In genomic region chr14:22691171-22691570, GRCh38 we compare ENCODE assay signal across 18 cellular contexts. TPM values are rescaled to one million over a fixed set of nuclear protein-coding genes. Genes with fewer than 3 reads are reported as not detected.
A peak's percentile ranks its signal among the peaks of the same experiment; 100 is the strongest.
DNase-seq lines count a peak whose midpoint lies in the region; ATAC-seq lines count a peak whose summit lies in the region.
"Had no signal": no experiment of that assay in that cellular context is flagged by ENCODE, and none has a peak within 500 bp of the region (broad histone marks: within the 10 kb centered on the region; RNA-seq: fewer than 3 reads in every experiment).

No MANE protein-coding gene starts in this region.

- H3K27ac Mint-ChIP-seq in stimulated activated effector memory CD8-positive, alpha-beta T cell treated with anti-CD3 and anti-CD28 coated beads, Interleukin-12 subunit alpha, Interleukin-12 subunit beta, amount 100 ng/mL, for 72 hours = no peak overlapping the region
- no peak overlapping the region for H3K27ac Mint-ChIP-seq in activated naive CD8-positive, alpha-beta T cell treated with anti-CD3 and anti-CD28 coated beads, Interleukin-2, amount 50 U/mL, for 24 hours
- H3K27ac Mint-ChIP-seq: activated naive CD4-positive, alpha-beta T cell treated with anti-CD3 and anti-CD28 coated beads for 36 hours; CD8-positive, alpha-beta T cell; stimulated activated naive CD8-positive, alpha-beta T cell treated with anti-CD3 and anti-CD28 coated beads, Interleukin-15, Interleukin-2, amounts not matched to agents 100 ng/mL and 50 ng/mL, for 24 hours; WTC11 had no signal

- no peak overlapping the region for H3K4me3 Mint-ChIP-seq in stimulated activated effector memory CD8-positive, alpha-beta T cell treated with anti-CD3 and anti-CD28 coated beads, Interleukin-12 subunit alpha, Interleukin-12 subunit beta, amount 100 ng/mL, for 72 hours
- no peak overlapping the region for H3K4me3 Mint-ChIP-seq in activated naive CD8-positive, alpha-beta T cell treated with anti-CD3 and anti-CD28 coated beads, Interleukin-2, amount 50 U/mL, for 24 hours
- H3K4me3 Mint-ChIP-seq: activated naive CD4-positive, alpha-beta T cell treated with anti-CD3 and anti-CD28 coated beads for 36 hours; CD8-positive, alpha-beta T cell; central memory CD8-positive, alpha-beta T cell; stimulated activated naive CD8-positive, alpha-beta T cell treated with anti-CD3 and anti-CD28 coated beads, Interleukin-15, Interleukin-2, amounts not matched to agents 100 ng/mL and 50 ng/mL, for 24 hours; WTC11 had no signal

- no peaks in the 10 kb centered on the region for H3K36me3 Mint-ChIP-seq in stimulated activated effector memory CD8-positive, alpha-beta T cell treated with anti-CD3 and anti-CD28 coated beads, Interleukin-12 subunit alpha, Interleukin-12 subunit beta, amount 100 ng/mL, for 72 hours
- H3K36me3 Mint-ChIP-seq in activated naive CD8-positive, alpha-beta T cell treated with anti-CD3 and anti-CD28 coated beads, Interleukin-2, amount 50 U/mL, for 24 hours (ENCODE audit: low read depth) = peaks cover 1% of the 10 kb centered on the region
- H3K36me3 Mint-ChIP-seq: CD8-positive, alpha-beta T cell had no signal

- DNase-seq in ELR (ENCODE audit: low read depth) (peak; percentile 79), SW 1271 (lab: John Stamatoyannopoulos, UW) (peak; percentile 70 to 95), fibroblast of peridontal ligament (ENCODE audit: extremely low read depth) (peak; percentile 58), pulmonary artery endothelial cell (ENCODE audit: low read depth, low spot score) (peak; percentile 92)
- no peak for DNase-seq in stimulated activated effector memory CD8-positive, alpha-beta T cell treated with anti-CD3 and anti-CD28 coated beads, Interleukin-12 subunit alpha, Interleukin-12 subunit beta, amount 100 ng/mL, for 72 hours (ENCODE audit: low spot score in 2 of 2)
- no peak for DNase-seq in stimulated activated CD4-positive, alpha-beta T cell treated with anti-CD3 and anti-CD28 coated beads, Interleukin-1b, Interleukin-23, amount 100 ng/mL, for 48 hours
- no peak for DNase-seq in activated naive CD8-positive, alpha-beta T cell treated with anti-CD3 and anti-CD28 coated beads, Interleukin-2, amount 50 U/mL, for 24 hours
- DNase-seq: activated naive CD4-positive, alpha-beta T cell treated with anti-CD3 and anti-CD28 coated beads for 36 hours; CD8-positive, alpha-beta T cell; left colon; NCI-H2029; pancreas; small intestine had no signal

- ATAC-seq in stimulated activated effector memory CD8-positive, alpha-beta T cell treated with anti-CD3 and anti-CD28 coated beads, Interleukin-12 subunit alpha, Interleukin-12 subunit beta, amount 100 ng/mL, for 72 hours = no peak
- no peak for ATAC-seq in activated naive CD8-positive, alpha-beta T cell treated with anti-CD3 and anti-CD28 coated beads, Interleukin-2, amount 50 U/mL, for 24 hours
- ATAC-seq: CD8-positive, alpha-beta T cell; left colon; WTC11 had no signal

- no peaks in the 10 kb centered on the region for H3K9me3 Mint-ChIP-seq in stimulated activated effector memory CD8-positive, alpha-beta T cell treated with anti-CD3 and anti-CD28 coated beads, Interleukin-12 subunit alpha, Interleukin-12 subunit beta, amount 100 ng/mL, for 72 hours
- peaks cover 29% of the 10 kb centered on the region for H3K9me3 Mint-ChIP-seq in activated naive CD8-positive, alpha-beta T cell treated with anti-CD3 and anti-CD28 coated beads, Interleukin-2, amount 50 U/mL, for 24 hours

- H3K4me1 Mint-ChIP-seq in stimulated activated effector memory CD8-positive, alpha-beta T cell treated with anti-CD3 and anti-CD28 coated beads, Interleukin-12 subunit alpha, Interleukin-12 subunit beta, amount 100 ng/mL, for 72 hours = peaks cover 11% of the 10 kb centered on the region
- no peaks in the 10 kb centered on the region for H3K4me1 Mint-ChIP-seq in activated naive CD8-positive, alpha-beta T cell treated with anti-CD3 and anti-CD28 coated beads, Interleukin-2, amount 50 U/mL, for 24 hours
- H3K4me1 Mint-ChIP-seq: central memory CD8-positive, alpha-beta T cell; WTC11 had no signal

- peaks cover 33% of the 10 kb centered on the region for H3K27me3 Mint-ChIP-seq in activated naive CD8-positive, alpha-beta T cell treated with anti-CD3 and anti-CD28 coated beads, Interleukin-2, amount 50 U/mL, for 24 hours

RNA-seq across cellular contexts. Expression of gene OR6J1, which starts 47.0 kb away (rescaled TPM):
- total RNA-seq in pulmonary artery endothelial cell = not detected in 2 replicates
- total RNA-seq: activated naive CD4-positive, alpha-beta T cell treated with anti-CD3 and anti-CD28 coated beads for 36 hours; CD8-positive, alpha-beta T cell; left colon; T-helper 1 cell treated with Interleukin-12 subunit alpha and Interleukin-12 subunit beta and Interleukin-4 antibody, amounts not matched to agents 30 ng/mL and 1 ng/mL, for 36 hours; urinary bladder; WTC11 had no signal

Comparison
In these comparisons a context has a peak if more than half of its experiments do, and no peak if none do; other contexts are left out.
1. DNase-seq: peak in ELR (single experiment), SW 1271 (2 of 2), fibroblast of peridontal ligament (single experiment) and pulmonary artery endothelial cell (single experiment); none in stimulated activated effector memory CD8-positive, alpha-beta T cell treated with anti-CD3 and anti-CD28 coated beads, Interleukin-12 subunit alpha, Interleukin-12 subunit beta, amount 100 ng/mL, for 72 hours (0 of 2), stimulated activated CD4-positive, alpha-beta T cell treated with anti-CD3 and anti-CD28 coated beads, Interleukin-1b, Interleukin-23, amount 100 ng/mL, for 48 hours (single experiment) and activated naive CD8-positive, alpha-beta T cell treated with anti-CD3 and anti-CD28 coated beads, Interleukin-2, amount 50 U/mL, for 24 hours (single experiment).